16 cellular contexts compared by ENCODE assay signal in genomic region chr9:36848946-36849345, GRCh38.
DNase-seq lines count a peak whose midpoint lies in the region; ATAC-seq, FAIRE-seq and TF ChIP-seq lines count a peak whose summit lies in the region.
"Had no signal": no experiment of that assay in that cellular context is flagged by ENCODE, and none has a peak within 500 bp of the region (broad histone marks: within the 10 kb centered on the region; RNA-seq: fewer than 3 reads in every experiment).

No MANE protein-coding gene starts in this region.

- POLR2A ChIA-PET in RWPE1 (lab: Yijun Ruan, JAX; ENCODE audit: low non-redundant PET) (no interaction called here), H1 (lab: Charles Lee; ENCODE audit: partially characterized antibody) (no interaction called here)

- H4K8ac ChIP-seq in H1 (ENCODE audit: extremely low read depth, insufficient read depth, low read length): no peak overlapping the region

- H3K27me3 Mint-ChIP-seq in naive B cell (no peaks in the 10 kb centered on the region), type B pancreatic cell (peaks cover 68% of the 10 kb centered on the region)

- no peak overlapping the region for H4K91ac ChIP-seq in H1 (replicated peaks; ENCODE audit: insufficient read length, low read length)

- H4K20me1 ChIP-seq in H1 (replicated peaks in 1 of 2; ENCODE audit: control insufficient read depth in 1 of 2, insufficient read depth in 2 of 2, low read length in 2 of 2): no peaks in the 10 kb centered on the region

- H4K5ac ChIP-seq in H1 (ENCODE audit: insufficient read length, low read depth, low read length): no peak overlapping the region

- WGBS in H1 (ENCODE audit: extremely low coverage in 1 of 2, insufficient coverage in 1 of 2, insufficient read length in 1 of 2, insufficient replicate concordance in 2 of 2, low coverage in 1 of 2, low lambda C conversion rate in 2 of 2, missing lambda C conversion rate in 1 of 2), 2 experiments: 85% methylated on average over 5 of the region's 5 CpGs; no CpG with 5 or more reads in 1 of the 2 experiments

- TF ChIP-seq RAD21 in H1 (IDR thresholded peaks at IDR 0.05 in 1 of 2, conservative IDR thresholded peaks at IDR 0.05 in 1 of 2; ENCODE audit: low read depth in 2 of 2, low read length in 2 of 2): no peak

- no peaks in the 10 kb centered on the region for H3K79me2 ChIP-seq in H1 (ENCODE audit: control insufficient read depth in 1 of 2, insufficient read depth in 2 of 2, low read length in 2 of 2)

- H3K79me1 ChIP-seq in H1 (ENCODE audit: low read depth, low read length): no peaks in the 10 kb centered on the region

- no peak for TF ChIP-seq CTCF in RWPE1 (conservative IDR thresholded peaks at IDR 0.05; ENCODE audit: low read depth)
- no peak for TF ChIP-seq CTCF in H1 (IDR thresholded peaks at IDR 0.05; ENCODE audit: control extremely low read depth in 1 of 3, insufficient read depth in 1 of 3, low read depth in 1 of 3, low read length in 3 of 3)
- TF ChIP-seq CTCF in type B pancreatic cell (conservative IDR thresholded peaks at IDR 0.05): no peak

- no peak overlapping the region for H2BK120ac ChIP-seq in H1 (replicated peaks; ENCODE audit: low read depth, low read length)

- TF ChIP-seq POLR2A in H1 (IDR thresholded peaks at IDR 0.05; ENCODE audit: control extremely low read depth in 1 of 2, low read depth in 2 of 2, low read length in 2 of 2): no peak

- H3K4me2 ChIP-seq in H1 (ENCODE audit: insufficient read depth in 1 of 2, low read depth in 2 of 2, low read length in 2 of 2): no peak overlapping the region

- FAIRE-seq in H1 (lab: Jason Lieb, UNC): no peak
- FAIRE-seq: A204.1, GM12878, GM18507 had no signal

- CTCF ChIA-PET in RWPE1 (lab: Yijun Ruan, JAX) (no interaction called here), H1 (lab: Charles Lee; ENCODE audit: partially characterized antibody) (interaction anchor here (0.8 to 13.8 kb wide), 11 partner anchors 9 to 142 kb away, joined by 3 to 148 read pairs (median 4); no protein-coding TSS in a partner anchor)

- H3K9me3 Mint-ChIP-seq in naive B cell (no peaks in the 10 kb centered on the region), type B pancreatic cell (no peaks in the 10 kb centered on the region)
- H3K9me3 Mint-ChIP-seq: CD4-positive, alpha-beta memory T cell had no signal

- H3K4me1 Mint-ChIP-seq in naive B cell (peaks cover 6 to 31% (median 23%) of the 10 kb centered on the region in 3 donors), type B pancreatic cell (ENCODE audit: unreplicated experiment) (no peaks in the 10 kb centered on the region)

- no peak overlapping the region for H3K18ac ChIP-seq in H1 (ENCODE audit: extremely low read depth, low read length)

- H3K56ac ChIP-seq in H1 (replicated peaks; ENCODE audit: insufficient read length, low read depth, low read length): no peak overlapping the region

- H2BK15ac ChIP-seq in H1 (ENCODE audit: low read length): 0 out of 2 replicates have a peak overlapping the region, but pooled peaks have one; percentile 8

- no peak overlapping the region for H3K14ac ChIP-seq in H1 (ENCODE audit: insufficient read length)

- no peak overlapping the region for H2AFZ ChIP-seq in H1 (ENCODE audit: low read length)
- H2AFZ ChIP-seq: GM23248 had no signal

- no peak overlapping the region for H3K4ac ChIP-seq in H1 (replicated peaks; ENCODE audit: insufficient read length, low read depth, low read length)

- H3K4me1 ChIP-seq in H1 (replicated peaks in 1 of 4; ENCODE audit: control insufficient read depth in 3 of 4, insufficient read depth in 4 of 4, low read length in 3 of 4): peaks cover 0 to 4% (median 0%) of the 10 kb centered on the region in 4 experiments; a peak in 1 of 7 replicates
- H3K4me1 ChIP-seq: BE2C had no signal

- H3K4me3 ChIP-seq in H1 (ENCODE audit: extremely low read depth in 1 of 4, insufficient read depth in 2 of 4, low read depth in 3 of 4, low read length in 4 of 4): no peak overlapping the region
- H3K4me3 ChIP-seq: GM12878, GM23248 had no signal

- H3K4me3 Mint-ChIP-seq in naive B cell (peak overlapping the region in 1 of 8 donors; percentile 25), type B pancreatic cell (no peak overlapping the region)

- no peaks in the 10 kb centered on the region for H3K27me3 ChIP-seq in H1 (replicated peaks in 1 of 4; ENCODE audit: control insufficient read depth in 3 of 4, extremely low read depth in 1 of 4, insufficient read depth in 3 of 4, low read length in 3 of 4)
- H3K27me3 ChIP-seq: BE2C had no signal

- no peaks in the 10 kb centered on the region for H3K9me3 ChIP-seq in H1 (ENCODE audit: insufficient read depth in 2 of 2, low read depth in 1 of 2, low read length in 1 of 2)
- H3K9me3 ChIP-seq: BE2C had no signal

- H3K36me3 Mint-ChIP-seq in naive B cell (peaks cover 10 to 34% of the 10 kb centered on the region in 2 donors), type B pancreatic cell (no peaks in the 10 kb centered on the region)
- H3K36me3 Mint-ChIP-seq: CD4-positive, alpha-beta memory T cell had no signal

- no peaks in the 10 kb centered on the region; the same call in 1 of the 2 replicates for H3K23me2 ChIP-seq in H1 (ENCODE audit: low read depth, low read length)

- no peak for DNase-seq in RWPE1 (ENCODE audit: low spot score)
- DNase-seq in H1 (ENCODE audit: low read depth in 1 of 2, low spot score in 2 of 2): no peak
- no peak for DNase-seq in naive B cell
- no peak for DNase-seq in type B pancreatic cell (ENCODE audit: extremely low spot score, unreplicated experiment)
- DNase-seq in SHP77 treated with DMSO at 0.1 percent for 48 hours (lab: John Stamatoyannopoulos, UW): no peak
- DNase-seq: CD4-positive, alpha-beta memory T cell; GM23248; H7; IMR-90 had no signal

- H3K9ac ChIP-seq in H1 (replicated peaks in 1 of 4; ENCODE audit: extremely low read depth in 1 of 4, low read depth in 3 of 4, low read length in 3 of 4): no peak overlapping the region
- H3K9ac ChIP-seq: GM23248 had no signal

- no peak overlapping the region for H2BK20ac ChIP-seq in H1 (ENCODE audit: low read length)

- no peak for TF ChIP-seq EP300 in H1 (IDR thresholded peaks at IDR 0.05; ENCODE audit: borderline replicate concordance in 1 of 2, low read depth in 2 of 2, low read length in 2 of 2)

- H3K27ac Mint-ChIP-seq in naive B cell: peak overlapping the region in 4 of 6 donors; percentile 59 to 90 (median 85)
- peak overlapping the region; percentile 20 for H3K27ac Mint-ChIP-seq in type B pancreatic cell
- H3K27ac Mint-ChIP-seq: CD4-positive, alpha-beta memory T cell had no signal

- peak overlapping the region; percentile 9 for H3K27ac ChIP-seq in RWPE1
- H3K27ac ChIP-seq in H1 (ENCODE audit: low read depth, low read length): no peak overlapping the region
- H3K27ac ChIP-seq: C4-2B, GM23248 had no signal

- no peak overlapping the region for H2BK5ac ChIP-seq in H1 (ENCODE audit: low read depth, low read length)

- no peak overlapping the region for H3K23ac ChIP-seq in H1 (ENCODE audit: insufficient read length)

- ATAC-seq in naive B cell (ENCODE audit: low read depth in 2 of 2): no peak
- ATAC-seq in GM21717 (IDR thresholded peaks at IDR 0.05; ENCODE audit: unreplicated experiment): no peak
- ATAC-seq in GM21529 (IDR thresholded peaks at IDR 0.05; ENCODE audit: unreplicated experiment): no peak
- ATAC-seq: GM12878 had no signal

- H2AK5ac ChIP-seq in H1 (ENCODE audit: low read depth, low read length): no peak overlapping the region

- H3K36me3 ChIP-seq in H1 (ENCODE audit: control insufficient read depth in 2 of 4, insufficient read depth in 4 of 4, low read length in 3 of 4): no peaks in the 10 kb centered on the region
- H3K36me3 ChIP-seq: BE2C had no signal

- no peak overlapping the region for H2BK12ac ChIP-seq in H1 (ENCODE audit: low read depth, low read length)

TF ChIP-seq in H1, 55 proteins besides CTCF, POLR2A, EP300 and RAD21 (continues in another document):
- TF ChIP-seq ATF2 (IDR thresholded peaks at IDR 0.05; ENCODE audit: low read length): no peak
- TF ChIP-seq NRF1 (IDR thresholded peaks at IDR 0.05; ENCODE audit: low read depth, low read length): no peak
- TF ChIP-seq SAP30 (IDR thresholded peaks at IDR 0.05; ENCODE audit: insufficient read depth, insufficient replicate concordance, low read length): no peak
- no peak for TF ChIP-seq ATF3 (IDR thresholded peaks at IDR 0.05; ENCODE audit: insufficient read depth, low read depth, low read length)
- TF ChIP-seq SUZ12 (IDR thresholded peaks at IDR 0.05; ENCODE audit: low read length): no peak
- no peak for TF ChIP-seq MAFK (IDR thresholded peaks at IDR 0.05; ENCODE audit: low read depth, low read length)
- TF ChIP-seq PHF8 (conservative IDR thresholded peaks at IDR 0.05; ENCODE audit: low read depth, low read length): no peak
- TF ChIP-seq KDM1A (IDR thresholded peaks at IDR 0.05; ENCODE audit: borderline replicate concordance, low read length): no peak
- no peak for TF ChIP-seq BRCA1 (IDR thresholded peaks at IDR 0.05; ENCODE audit: low read depth, low read length)
